12 cellular contexts compared by ENCODE assay signal in genomic region chr5:187617-188451, GRCh38. TPM values are rescaled to one million over a fixed set of nuclear protein-coding genes. Genes with fewer than 3 reads are reported as not detected.
A peak's percentile ranks its signal among the peaks of the same experiment; 100 is the strongest.
DNase-seq lines count a peak whose midpoint lies in the region; ATAC-seq, FAIRE-seq and TF ChIP-seq lines count a peak whose summit lies in the region.
"Had no signal": no experiment of that assay in that cellular context is flagged by ENCODE, and none has a peak within 500 bp of the region (broad histone marks: within the 10 kb centered on the region; RNA-seq: fewer than 3 reads in every experiment).

No MANE protein-coding gene starts in this region.

- H3K4me1 ChIP-seq in astrocyte (ENCODE audit: insufficient read depth, low read length) (peaks cover 11% of the 10 kb centered on the region), kidney (ENCODE audit: control insufficient read depth in 1 of 2, insufficient read depth in 1 of 2, low read depth in 1 of 2, low read length in 2 of 2) (peaks cover 3 to 14% of the 10 kb centered on the region in 2 donors), tibial artery (peaks cover 0 to 28% (median 23%) of the 10 kb centered on the region in 4 donors)

- H3K4me3 Mint-ChIP-seq in activated naive CD4-positive, alpha-beta T cell treated with anti-CD3 and anti-CD28 coated beads, Interleukin-2, amount 10 ng/mL, durations not matched to agents 7 days and 5 days = no peak overlapping the region
- no peak overlapping the region for H3K4me3 Mint-ChIP-seq in astrocyte (ENCODE audit: unreplicated experiment)

- peaks cover 9% of the 10 kb centered on the region for H3K4me1 Mint-ChIP-seq in activated naive CD4-positive, alpha-beta T cell treated with anti-CD3 and anti-CD28 coated beads, Interleukin-2, amount 10 ng/mL, durations not matched to agents 7 days and 5 days
- peaks cover 2% of the 10 kb centered on the region for H3K4me1 Mint-ChIP-seq in astrocyte (ENCODE audit: low read depth, unreplicated experiment)

- peaks cover 9% of the 10 kb centered on the region for H3K27me3 ChIP-seq in astrocyte (ENCODE audit: insufficient read depth, low read length)
- H3K27me3 ChIP-seq in tibial artery = peaks cover 0 to 11% of the 10 kb centered on the region in 2 donors
- H3K27me3 ChIP-seq: uterus had no signal

- peak; percentile 18 for DNase-seq in activated naive CD4-positive, alpha-beta T cell treated with anti-CD3 and anti-CD28 coated beads, Interleukin-2, amount 10 ng/mL, durations not matched to agents 7 days and 5 days
- DNase-seq in activated naive CD4-positive, alpha-beta T cell treated with anti-CD3 and anti-CD28 coated beads, Interleukin-2, amount 50 U/mL, for 72 hours (ENCODE audit: low spot score in 2 of 2) = no peak
- DNase-seq in astrocyte (ENCODE audit: low read depth) (no peak), kidney (peak; percentile 75), tibial artery (peak in 1 of 2 donors; percentile 62), NCI-H510A treated with DMSO at 0.1 percent for 48 hours (lab: John Stamatoyannopoulos, UW) (no peak), NOMO-1 treated with DMSO at 0.1 percent for 48 hours (lab: John Stamatoyannopoulos, UW; ENCODE audit: unreplicated experiment) (no peak)
- DNase-seq: cortex of kidney had no signal

- CTCF ChIA-PET in activated naive CD4-positive, alpha-beta T cell treated with anti-CD3 and anti-CD28 coated beads, Interleukin-2, amount 10 ng/mL, durations not matched to agents 7 days and 5 days (lab: Charles Lee) = interaction anchor here (0.6 to 2.4 kb wide), 17 partner anchors 9 to 315 kb away, joined by 3 to 13 read pairs (median 4); partner anchors contain the start of genes PDCD6 and SDHA

- H3K36me3 ChIP-seq in astrocyte (ENCODE audit: insufficient read depth, low read length) (no peaks in the 10 kb centered on the region), kidney (ENCODE audit: control insufficient read depth in 1 of 2, insufficient read depth in 2 of 2, low read length in 2 of 2) (no peaks in the 10 kb centered on the region), tibial artery (no peaks in the 10 kb centered on the region)
- H3K36me3 ChIP-seq: neutrophil, uterus had no signal

- peak overlapping the region; percentile 81 for H3K4me2 ChIP-seq in astrocyte (ENCODE audit: low read length)

- H3K9me3 Mint-ChIP-seq in activated naive CD4-positive, alpha-beta T cell treated with anti-CD3 and anti-CD28 coated beads, Interleukin-2, amount 10 ng/mL, durations not matched to agents 7 days and 5 days = no peaks in the 10 kb centered on the region
- H3K9me3 Mint-ChIP-seq in activated naive CD4-positive, alpha-beta T cell treated with anti-CD3 and anti-CD28 coated beads, Interleukin-2, amount 50 U/mL, for 72 hours = no peaks in the 10 kb centered on the region
- no peaks in the 10 kb centered on the region for H3K9me3 Mint-ChIP-seq in astrocyte (ENCODE audit: unreplicated experiment)

- no peaks in the 10 kb centered on the region for H3K9me3 ChIP-seq in astrocyte (ENCODE audit: insufficient read depth, low read depth, low read length)
- no peaks in the 10 kb centered on the region for H3K9me3 ChIP-seq in kidney (ENCODE audit: control insufficient read depth in 1 of 2, low read length in 2 of 2)
- H3K9me3 ChIP-seq in tibial artery = no peaks in the 10 kb centered on the region
- H3K9me3 ChIP-seq: neutrophil, uterus had no signal

- FAIRE-seq in astrocyte (lab: Jason Lieb, UNC) = no peak
- FAIRE-seq in kidney (lab: Jason Lieb, UNC) = no peak
- FAIRE-seq: TTC549 had no signal

- H3K4me3 ChIP-seq in astrocyte (ENCODE audit: insufficient read depth, low read depth, low read length) (peak overlapping the region; percentile 9), kidney (ENCODE audit: low read length in 2 of 2) (peak overlapping the region; percentile 40 to 54), tibial artery (peak overlapping the region; percentile 12 to 42)

- H3K27ac ChIP-seq in astrocyte (ENCODE audit: low read depth, low read length) = no peak overlapping the region
- no peak overlapping the region for H3K27ac ChIP-seq in kidney (ENCODE audit: low read depth in 2 of 2, low read length in 2 of 2)
- H3K27ac ChIP-seq in tibial artery = no peak overlapping the region
- H3K27ac ChIP-seq: neutrophil, uterus had no signal

- H3K36me3 Mint-ChIP-seq in activated naive CD4-positive, alpha-beta T cell treated with anti-CD3 and anti-CD28 coated beads, Interleukin-2, amount 10 ng/mL, durations not matched to agents 7 days and 5 days = no peaks in the 10 kb centered on the region
- H3K36me3 Mint-ChIP-seq in activated naive CD4-positive, alpha-beta T cell treated with anti-CD3 and anti-CD28 coated beads, Interleukin-2, amount 50 U/mL, for 72 hours = no peaks in the 10 kb centered on the region
- peaks cover 6% of the 10 kb centered on the region for H3K36me3 Mint-ChIP-seq in astrocyte (ENCODE audit: low read depth, unreplicated experiment)

- H3K27me3 Mint-ChIP-seq in activated naive CD4-positive, alpha-beta T cell treated with anti-CD3 and anti-CD28 coated beads, Interleukin-2, amount 10 ng/mL, durations not matched to agents 7 days and 5 days = peaks cover 31% of the 10 kb centered on the region
- H3K27me3 Mint-ChIP-seq in astrocyte (ENCODE audit: low read depth, unreplicated experiment) = peaks cover 18% of the 10 kb centered on the region

- no peak overlapping the region for H3K27ac Mint-ChIP-seq in activated naive CD4-positive, alpha-beta T cell treated with anti-CD3 and anti-CD28 coated beads, Interleukin-2, amount 10 ng/mL, durations not matched to agents 7 days and 5 days
- H3K27ac Mint-ChIP-seq in activated naive CD4-positive, alpha-beta T cell treated with anti-CD3 and anti-CD28 coated beads, Interleukin-2, amount 50 U/mL, for 72 hours = peak overlapping the region in 1 of 2 donors; percentile 20
- no peak overlapping the region for H3K27ac Mint-ChIP-seq in astrocyte (ENCODE audit: unreplicated experiment)

- no peaks in the 10 kb centered on the region for H3K79me2 ChIP-seq in astrocyte (ENCODE audit: insufficient read depth, low read length)

- TF ChIP-seq CTCF in astrocyte (IDR thresholded peaks at IDR 0.05; ENCODE audit: insufficient read depth, low read depth, low read length) (no peak), kidney (IDR thresholded peaks at IDR 0.05; ENCODE audit: borderline replicate concordance, extremely low read depth, insufficient read depth) (no peak), tibial artery (IDR thresholded peaks at IDR 0.05) (no peak)

- intact Hi-C loops in kidney (cut with DNase I) (no loop called here), tibial artery (cut with DNase I; ENCODE audit: low total_unique reads) (loop anchor here (2.0 kb wide), 1 partner anchor 31 kb away; the partner anchor contains the start of genes CCDC127 and SDHA)

- peak overlapping the region; percentile 36 for H3K9ac ChIP-seq in astrocyte (ENCODE audit: low read length)
- peak overlapping the region in 1 of 2 donors; percentile 44 for H3K9ac ChIP-seq in kidney (ENCODE audit: low read length in 2 of 2)

- peaks cover 3% of the 10 kb centered on the region for H4K20me1 ChIP-seq in astrocyte (ENCODE audit: insufficient read depth, low read length)

- H2AFZ ChIP-seq in astrocyte (ENCODE audit: low read depth, low read length) = peak overlapping the region; percentile 72

- no peak for ATAC-seq in activated naive CD4-positive, alpha-beta T cell treated with anti-CD3 and anti-CD28 coated beads, Interleukin-2, amount 50 U/mL, for 72 hours
- ATAC-seq in GM21515 (IDR thresholded peaks at IDR 0.05; ENCODE audit: unreplicated experiment) = no peak

RNA-seq across cellular contexts. Expression of gene LRRC14B, which starts 3.5 kb away (rescaled TPM):
- total RNA-seq in activated naive CD4-positive, alpha-beta T cell treated with anti-CD3 and anti-CD28 coated beads, Interleukin-2, amount 50 U/mL, for 72 hours = under 1 TPM in 1 of 2 donors, not detected in 1; 0.16 TPM
- total RNA-seq in astrocyte (not detected in 2 replicates), kidney (not detected)
- not detected for polyA plus RNA-seq in kidney (ENCODE audit: insufficient read depth, low read depth, low replicate concordance)
- total RNA-seq: uterus had no signal

RNA-seq across cellular contexts. Expression of gene CCDC127, which starts 30.1 kb away (rescaled TPM):
- total RNA-seq in activated naive CD4-positive, alpha-beta T cell treated with anti-CD3 and anti-CD28 coated beads, Interleukin-2, amount 50 U/mL, for 72 hours = 1 to 10 TPM; 6.1 to 7.3 TPM
- total RNA-seq in astrocyte = 5.6 and 8.8 TPM in 2 replicates
- 5.9 TPM for total RNA-seq in kidney
- polyA plus RNA-seq in kidney (ENCODE audit: insufficient read depth, low read depth, low replicate concordance) = 3.2 TPM

RNA-seq across cellular contexts. Expression of gene SDHA, which starts 30.3 kb away (rescaled TPM):
- total RNA-seq in activated naive CD4-positive, alpha-beta T cell treated with anti-CD3 and anti-CD28 coated beads, Interleukin-2, amount 50 U/mL, for 72 hours = 100 to 1,000 TPM; 156 to 198 TPM
- total RNA-seq in astrocyte (91.7 and 102 TPM in 2 replicates), kidney (135 TPM)
- polyA plus RNA-seq in kidney (ENCODE audit: insufficient read depth, low read depth, low replicate concordance) = 256 TPM

Comparison
In these comparisons a context has a peak if more than half of its experiments do, and no peak if none do; other contexts are left out.
1. DNase-seq: peak in activated naive CD4-positive, alpha-beta T cell treated with anti-CD3 and anti-CD28 coated beads, Interleukin-2, amount 10 ng/mL, durations not matched to agents 7 days and 5 days (single experiment) and kidney (single experiment); none in activated naive CD4-positive, alpha-beta T cell treated with anti-CD3 and anti-CD28 coated beads, Interleukin-2, amount 50 U/mL, for 72 hours (0 of 2), astrocyte (single experiment), NCI-H510A treated with DMSO at 0.1 percent for 48 hours (single experiment) and NOMO-1 treated with DMSO at 0.1 percent for 48 hours (single experiment).
2. Peak in every context shown above with its lines, with median percentiles within 50 percentile points of each other: H3K4me3 ChIP-seq.